Comparison of ENCODE assay signal across 8 cellular contexts in the genomic region with DNA sequence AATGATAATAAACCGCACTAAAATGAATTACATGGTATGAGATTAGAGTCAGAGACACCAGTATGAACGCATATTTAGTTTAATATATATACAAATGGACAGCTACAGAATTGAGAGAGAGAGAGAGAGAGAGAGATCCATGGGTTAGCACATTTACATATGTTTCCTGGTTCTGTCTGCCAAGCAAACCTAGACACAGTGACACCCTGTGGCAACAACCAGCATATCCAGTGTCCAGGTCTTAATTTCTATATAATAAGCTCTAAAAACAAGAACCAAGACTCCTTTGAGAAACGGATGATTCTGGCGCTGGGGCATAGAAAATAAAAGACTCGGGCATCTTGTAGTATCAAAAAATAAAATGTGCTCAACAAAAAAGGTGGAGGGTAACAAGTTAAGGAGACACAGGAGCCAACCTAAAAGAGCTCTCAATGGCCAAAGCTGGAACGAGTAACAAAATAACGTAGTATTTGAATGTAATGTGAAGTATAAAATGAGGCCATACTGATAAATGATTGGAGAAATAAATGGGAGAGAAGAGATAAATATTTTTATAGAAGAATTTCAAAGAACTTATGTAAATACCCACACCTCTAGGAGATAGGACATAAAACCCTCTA.
DNase-seq lines count a peak whose midpoint lies in the region; ATAC-seq, FAIRE-seq and TF ChIP-seq lines count a peak whose summit lies in the region.

No MANE protein-coding gene starts in this region.

- no peaks in the 10 kb centered on the region for H3K4me1 ChIP-seq in mesendoderm (ENCODE audit: control insufficient read depth, low read depth, low read length)

- TF ChIP-seq CTCF in NB4 (IDR thresholded peaks at IDR 0.05; ENCODE audit: low read depth, low read length) = peak; percentile 91

- no peak overlapping the region for H4K8ac ChIP-seq in mesendoderm (ENCODE audit: low read depth, low read length)

- no peaks in the 10 kb centered on the region for H3K79me2 ChIP-seq in mesendoderm (ENCODE audit: control insufficient read depth, insufficient read depth, low read length)

- H2BK15ac ChIP-seq in mesendoderm (replicated peaks; ENCODE audit: low read depth) = no peak overlapping the region

- no peak overlapping the region for H3K4ac ChIP-seq in mesendoderm (ENCODE audit: low read depth, low read length)

- H3K18ac ChIP-seq in mesendoderm (ENCODE audit: low read length) = no peak overlapping the region

- H3K79me1 ChIP-seq in mesendoderm (ENCODE audit: low read length) = no peaks in the 10 kb centered on the region

- H3K9ac ChIP-seq in mesendoderm (ENCODE audit: low read length) = no peak overlapping the region

- no peak overlapping the region for H3K4me3 ChIP-seq in NB4 (ENCODE audit: low read depth, low read length)
- H3K4me3 ChIP-seq in mesendoderm (ENCODE audit: low read length) = no peak overlapping the region

- ATAC-seq in Right ventricle myocardium superior (ENCODE audit: poor library complexity) (peak; percentile 78), Right ventricle myocardium inferior (no peak), HG02610 (IDR thresholded peaks at IDR 0.05; ENCODE audit: unreplicated experiment) (peak; percentile 93)

- WGBS in mesendoderm (ENCODE audit: extremely low coverage, insufficient coverage, low lambda C conversion rate) = 100% methylated on average over 1 of the region's 7 CpGs

- no peak overlapping the region for H3K4me2 ChIP-seq in mesendoderm (ENCODE audit: low read length)

- H2BK120ac ChIP-seq in mesendoderm (ENCODE audit: low read depth, low read length) = no peak overlapping the region

- H4K5ac ChIP-seq in mesendoderm (ENCODE audit: low read length) = no peak overlapping the region

- no peak for TF ChIP-seq POLR2A in NB4 (IDR thresholded peaks at IDR 0.05; ENCODE audit: extremely low read depth, insufficient read length)

- no peak overlapping the region for H3K23ac ChIP-seq in mesendoderm (ENCODE audit: low read length)

- H3K27ac ChIP-seq in mesendoderm (ENCODE audit: low read depth, low read length) = no peak overlapping the region

- DNase-seq in Right ventricle myocardium superior (no peak), Right ventricle myocardium inferior (ENCODE audit: missing footprints) (no peak), NB4 (ENCODE audit: low read depth) (peak; percentile 86), dedifferentiated amniotic fluid mesenchymal stem cell (ENCODE audit: extremely low spot score) (peak; percentile 25), mesendoderm (peak; percentile 70), ureter (ENCODE audit: low spot score) (peak; percentile 45)

- no peak overlapping the region for H3K56ac ChIP-seq in mesendoderm (ENCODE audit: low read length)

- H3K27me3 ChIP-seq in mesendoderm (ENCODE audit: insufficient read depth, low read length, poor library complexity) = no peaks in the 10 kb centered on the region

- H2BK5ac ChIP-seq in mesendoderm (ENCODE audit: low read length) = no peak overlapping the region

- H3K36me3 ChIP-seq in mesendoderm (ENCODE audit: control insufficient read depth, insufficient read depth, low read length) = no peaks in the 10 kb centered on the region

- FAIRE-seq in TTC549 (lab: Jason Lieb, UNC) = peak; percentile 13

- intact Hi-C loops in Right ventricle myocardium superior (cut with DNase I) (no loop called here), Right ventricle myocardium inferior (cut with DNase I) (loop anchor here (5.0 kb wide), 2 partner anchors 199 to 584 kb away; no protein-coding TSS in a partner anchor)

- H2AK5ac ChIP-seq in mesendoderm (ENCODE audit: low read length) = no peak overlapping the region

Comparison
In these comparisons a context has a peak if more than half of its experiments do, and no peak if none do; other contexts are left out.
1. DNase-seq: peak in NB4 (single experiment), dedifferentiated amniotic fluid mesenchymal stem cell (single experiment), mesendoderm (single experiment) and ureter (single experiment); none in Right ventricle myocardium superior (single experiment) and Right ventricle myocardium inferior (single experiment).